In genomic region chr1:95371666-95372320, GRCh38 we compare ENCODE assay signal across 22 cellular contexts.
"Had no signal": no experiment of that assay in that cellular context is flagged by ENCODE, and none has a peak within 500 bp of the region (broad histone marks: within the 10 kb centered on the region; RNA-seq: fewer than 3 reads in every experiment).

No MANE protein-coding gene starts in this region.

- H3K36me3 ChIP-seq: adrenal gland, breast epithelium, gastrocnemius medialis, left lung, ovary, sigmoid colon had no signal

- H3K27me3 Mint-ChIP-seq: activated CD4-positive, alpha-beta T cell treated with anti-CD3 and anti-CD28 coated beads for 36 hours had no signal

- ATAC-seq: activated CD4-positive, alpha-beta T cell treated with anti-CD3 and anti-CD28 coated beads for 36 hours; activated naive CD4-positive, alpha-beta T cell treated with anti-CD3 and anti-CD28 coated beads, Interleukin-2, amount 50 U/mL, for 72 hours; esophagus mucosa; gastrocnemius medialis; left lung; stimulated activated effector memory CD8-positive, alpha-beta T cell treated with anti-CD3 and anti-CD28 coated beads, Interleukin-12 subunit alpha, Interleukin-12 subunit beta, amount 100 ng/mL, for 72 hours; WTC11 had no signal

- H3K4me3 ChIP-seq: adrenal gland, breast epithelium, gastrocnemius medialis, left lung, ovary, sigmoid colon, testis had no signal

- H3K4me1 Mint-ChIP-seq: activated CD4-positive, alpha-beta T cell treated with anti-CD3 and anti-CD28 coated beads for 36 hours; stimulated activated effector memory CD8-positive, alpha-beta T cell treated with anti-CD3 and anti-CD28 coated beads, Interleukin-12 subunit alpha, Interleukin-12 subunit beta, amount 100 ng/mL, for 72 hours had no signal

- H3K4me1 ChIP-seq: adrenal gland, breast epithelium, gastrocnemius medialis, left lung, sigmoid colon had no signal

- DNase-seq: activated CD4-positive, alpha-beta T cell treated with anti-CD3 and anti-CD28 coated beads for 36 hours; activated CD4-positive, alpha-beta T cell treated with anti-CD3 and anti-CD28 coated beads, Interleukin-2, amount 50 U/mL, for 48 hours; activated gamma-delta T cell treated with Interleukin-2 at 50 U/mL for 16 hours; adrenal gland; cerebellar nuclear complex; cortex of kidney; gastrocnemius medialis; head of caudate nucleus; kidney; left lung; ovary; sigmoid colon; stimulated activated CD4-positive, alpha-beta T cell treated with anti-CD3 and anti-CD28 coated beads, Interleukin-4, amount 100 ng/mL, for 24 hours; testis had no signal

- H3K27me3 ChIP-seq: adrenal gland, breast epithelium, gastrocnemius medialis, left lung, ovary, sigmoid colon, testis had no signal

- H3K9me3 ChIP-seq: adrenal gland, breast epithelium, gastrocnemius medialis, left lung, ovary, sigmoid colon, testis had no signal

- H3K27ac Mint-ChIP-seq: activated CD4-positive, alpha-beta T cell treated with anti-CD3 and anti-CD28 coated beads for 36 hours; activated naive CD4-positive, alpha-beta T cell treated with anti-CD3 and anti-CD28 coated beads, Interleukin-2, amount 50 U/mL, for 72 hours; activated T-helper 1 cell treated with anti-CD3 and anti-CD28 coated beads, Interleukin-12 subunit alpha, Interleukin-12 subunit beta, Interleukin-2, Interleukin-4 antibody, amounts not matched to agents 30 ng/mL and 10 ng/mL and 1 ng/mL, durations not matched to agents 14 hours and 24 hours and 36 hours; stimulated activated effector memory CD8-positive, alpha-beta T cell treated with anti-CD3 and anti-CD28 coated beads, Interleukin-12 subunit alpha, Interleukin-12 subunit beta, amount 100 ng/mL, for 72 hours; WTC11 had no signal

- H3K27ac ChIP-seq: adrenal gland, gastrocnemius medialis, left lung, ovary, sigmoid colon, testis had no signal

- H3K9me3 Mint-ChIP-seq: activated naive CD4-positive, alpha-beta T cell treated with anti-CD3 and anti-CD28 coated beads, Interleukin-2, amount 50 U/mL, for 72 hours; activated T-helper 1 cell treated with anti-CD3 and anti-CD28 coated beads, Interleukin-12 subunit alpha, Interleukin-12 subunit beta, Interleukin-2, Interleukin-4 antibody, amounts not matched to agents 30 ng/mL and 10 ng/mL and 1 ng/mL, durations not matched to agents 14 hours and 24 hours and 36 hours; neural crest cell; stimulated activated effector memory CD8-positive, alpha-beta T cell treated with anti-CD3 and anti-CD28 coated beads, Interleukin-12 subunit alpha, Interleukin-12 subunit beta, amount 100 ng/mL, for 72 hours; type B pancreatic cell had no signal

- H3K36me3 Mint-ChIP-seq: activated naive CD4-positive, alpha-beta T cell treated with anti-CD3 and anti-CD28 coated beads, Interleukin-2, amount 50 U/mL, for 72 hours; stimulated activated effector memory CD8-positive, alpha-beta T cell treated with anti-CD3 and anti-CD28 coated beads, Interleukin-12 subunit alpha, Interleukin-12 subunit beta, amount 100 ng/mL, for 72 hours; type B pancreatic cell; WTC11 had no signal

- H3K4me3 Mint-ChIP-seq: activated CD4-positive, alpha-beta T cell treated with anti-CD3 and anti-CD28 coated beads for 36 hours; activated T-helper 1 cell treated with anti-CD3 and anti-CD28 coated beads, Interleukin-12 subunit alpha, Interleukin-12 subunit beta, Interleukin-2, Interleukin-4 antibody, amounts not matched to agents 30 ng/mL and 10 ng/mL and 1 ng/mL, durations not matched to agents 14 hours and 24 hours and 36 hours; neural crest cell; stimulated activated effector memory CD8-positive, alpha-beta T cell treated with anti-CD3 and anti-CD28 coated beads, Interleukin-12 subunit alpha, Interleukin-12 subunit beta, amount 100 ng/mL, for 72 hours; WTC11 had no signal
